ENCODE assay signal across 7 cellular contexts in genomic region chr6:27650620-27651370, GRCh38.
DNase-seq lines count a peak whose midpoint lies in the region; ATAC-seq, FAIRE-seq and TF ChIP-seq lines count a peak whose summit lies in the region.

No MANE protein-coding gene starts in this region.

- FAIRE-seq in TTC549 (lab: Jason Lieb, UNC) = peak; percentile 48

- no peak for ATAC-seq in GM21786 (IDR thresholded peaks at IDR 0.05; ENCODE audit: unreplicated experiment)

- DNase-seq in GM12864 (ENCODE audit: low read depth) (peak; percentile 60), HuH-7.5 (ENCODE audit: low spot score) (peak; percentile 51), fibroblast of villous mesenchyme (ENCODE audit: low read depth) (peak; percentile 56), GOT3 (lab: John Stamatoyannopoulos, UW) (no peak)
- peak in 2 of 3 donors; percentile 39 to 47 for DNase-seq in stimulated activated CD4-positive, alpha-beta T cell treated with anti-CD3 and anti-CD28 coated beads, TNF-alpha, amount 100 ng/mL, for 48 hours (ENCODE audit: low read depth in 3 of 3)

- H3K4me3 ChIP-seq in GM12864 (ENCODE audit: low read depth, low read length) (no peak overlapping the region; the same call in 1 of the 2 replicates), fibroblast of villous mesenchyme (ENCODE audit: low read depth, low read length) (no peak overlapping the region)

- TF ChIP-seq CTCF in GM12864 (IDR thresholded peaks at IDR 0.05; ENCODE audit: low read depth, low read length, missing control alignments) = peak; percentile 44
- peak; percentile 43 for TF ChIP-seq CTCF in fibroblast of villous mesenchyme (IDR thresholded peaks at IDR 0.05; ENCODE audit: insufficient read depth, low read depth, low read length)
